ENCODE assay signal across 16 cellular contexts in genomic region chr9:69578026-69578425, GRCh38.
"Had no signal": no experiment of that assay in that cellular context is flagged by ENCODE, and none has a peak within 500 bp of the region (broad histone marks: within the 10 kb centered on the region; RNA-seq: fewer than 3 reads in every experiment).

No MANE protein-coding gene starts in this region.

- DNase-seq: activated B cell treated with CpG ODN at 0.5 μM for 24 hours; activated CD4-positive, alpha-beta T cell treated with anti-CD3 and anti-CD28 coated beads, Interleukin-2, amount 10 ng/mL, durations not matched to agents 7 days and 5 days; activated naive CD8-positive, alpha-beta T cell treated with anti-CD3 and anti-CD28 coated beads for 36 hours; effector CD8-positive, alpha-beta T cell; esophagus squamous epithelium; foreskin keratinocyte; immature natural killer cell; midbrain; ovary; stimulated activated CD4-positive, alpha-beta T cell treated with anti-CD3 and anti-CD28 coated beads, Interleukin-12 subunit alpha, Interleukin-12 subunit beta, amount 100 ng/mL, for 4 hours; stimulated activated CD4-positive, alpha-beta T cell treated with anti-CD3 and anti-CD28 coated beads, Interleukin-2, amount 100 ng/mL, for 24 hours had no signal

- ATAC-seq: foreskin keratinocyte; stimulated activated effector memory CD8-positive, alpha-beta T cell treated with anti-CD3 and anti-CD28 coated beads, Interleukin-12 subunit alpha, Interleukin-12 subunit beta, amount 100 ng/mL, for 72 hours had no signal

- H3K27me3 ChIP-seq: esophagus squamous epithelium, foreskin keratinocyte, neural progenitor cell, ovary, tibial artery had no signal

- H3K9me3 ChIP-seq: esophagus squamous epithelium, ovary, tibial artery had no signal

- H3K4me3 ChIP-seq: coronary artery, esophagus squamous epithelium, lung, neural progenitor cell, ovary, tibial artery had no signal

- H3K36me3 ChIP-seq: esophagus squamous epithelium, neural progenitor cell, ovary, tibial artery had no signal

- H3K27ac ChIP-seq: coronary artery, esophagus squamous epithelium, foreskin keratinocyte, neural progenitor cell, ovary, tibial artery had no signal
